Comparison of ENCODE assay signal across 11 cellular contexts in the genomic region with DNA sequence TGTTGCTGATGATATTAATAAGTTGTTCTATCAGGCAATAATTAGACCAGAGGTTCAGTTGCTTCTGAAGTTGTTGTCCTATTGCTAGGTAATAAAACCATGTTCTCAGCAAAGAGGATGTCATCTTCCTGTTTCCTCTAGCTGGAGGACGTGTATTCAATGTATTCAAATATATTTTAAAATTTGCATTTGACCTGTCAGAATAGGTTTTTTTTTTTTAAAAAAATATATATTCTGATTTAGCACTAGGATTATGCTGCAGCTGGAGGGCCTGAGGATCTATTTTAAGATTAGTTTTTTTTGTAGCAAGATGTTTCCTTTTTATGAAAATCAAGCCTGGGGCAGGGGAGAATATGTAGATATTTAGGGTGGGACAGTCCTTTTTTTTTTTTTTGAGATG.
"Had no signal": no experiment of that assay in that cellular context is flagged by ENCODE, and none has a peak within 500 bp of the region (broad histone marks: within the 10 kb centered on the region; RNA-seq: fewer than 3 reads in every experiment).

No MANE protein-coding gene starts in this region.

- FAIRE-seq: frontal cortex, pancreas had no signal

- H3K27ac ChIP-seq: ascending aorta, left lung, neural progenitor cell, pancreas had no signal

- H3K4me1 ChIP-seq: ascending aorta had no signal

- H2AFZ ChIP-seq: neural progenitor cell had no signal

- H3K4me2 ChIP-seq: neural progenitor cell had no signal

- H3K27me3 ChIP-seq: ascending aorta, left lung, neural progenitor cell, pancreas, tibial nerve had no signal

- H3K9ac ChIP-seq: neural progenitor cell had no signal

- ATAC-seq: activated naive CD8-positive, alpha-beta T cell treated with anti-CD3 and anti-CD28 coated beads, Interleukin-2, amount 50 U/mL, for 24 hours; left lung; pancreas had no signal

- H3K9me3 ChIP-seq: ascending aorta, left lung, pancreas, tibial nerve had no signal

- H3K4me3 ChIP-seq: ascending aorta, left lung, neural progenitor cell, pancreas, tibial nerve had no signal

- H3K36me3 ChIP-seq: ascending aorta, left lung, neural progenitor cell, pancreas, tibial nerve had no signal

- DNase-seq: activated CD4-positive, alpha-beta T cell treated with anti-CD3 and anti-CD28 coated beads, Interleukin-2, amount 10 ng/mL, durations not matched to agents 24 days and 14 days; activated naive CD4-positive, alpha-beta T cell treated with Interleukin-2 at 50 U/mL for 16 hours; activated naive CD8-positive, alpha-beta T cell treated with anti-CD3 and anti-CD28 coated beads, Interleukin-2, amount 50 U/mL, for 24 hours; effector CD4-positive, alpha-beta T cell; islet precursor cell; left lung; pancreas had no signal
